Comparison of ENCODE assay signal across 9 cellular contexts in genomic region chr2:217222511-217222910, GRCh38.
DNase-seq lines count a peak whose midpoint lies in the region; ATAC-seq and TF ChIP-seq lines count a peak whose summit lies in the region.
"Had no signal": no experiment of that assay in that cellular context is flagged by ENCODE, and none has a peak within 500 bp of the region (broad histone marks: within the 10 kb centered on the region; RNA-seq: fewer than 3 reads in every experiment).

No MANE protein-coding gene starts in this region.

- no peaks in the 10 kb centered on the region for H3K79me2 ChIP-seq in OCI-LY3 (ENCODE audit: low read length)

- peak overlapping the region; percentile 62 for H3K4me2 ChIP-seq in OCI-LY3 (ENCODE audit: low read length)

- peak overlapping the region; percentile 20; the same call in 1 of the 2 replicates for H3K9ac ChIP-seq in OCI-LY3 (ENCODE audit: low read length)

- peak overlapping the region; percentile 74 for H3K4me3 Mint-ChIP-seq in natural killer cell treated with Interleukin-12 subunit alpha and Interleukin-12 subunit beta and Interleukin-15 and Interleukin-18, amount 100 ng/mL, for 72 hours
- H3K4me3 Mint-ChIP-seq: activated T-cell treated with anti-CD3 and anti-CD28 coated beads, Interleukin-2, amount 50 U/mL, for 4 hours had no signal

- H3K36me3 Mint-ChIP-seq in natural killer cell treated with Interleukin-12 subunit alpha and Interleukin-12 subunit beta and Interleukin-15 and Interleukin-18, amount 100 ng/mL, for 72 hours, result peaks cover 32% of the 10 kb centered on the region

- peak overlapping the region; percentile 95 to 96 for H3K27ac Mint-ChIP-seq in natural killer cell treated with Interleukin-12 subunit alpha and Interleukin-12 subunit beta and Interleukin-15 and Interleukin-18, amount 100 ng/mL, for 72 hours

- no peaks in the 10 kb centered on the region for H4K20me1 ChIP-seq in OCI-LY3 (ENCODE audit: insufficient read depth, low read length)

- TF ChIP-seq CTCF in OCI-LY3 (IDR thresholded peaks at IDR 0.05; ENCODE audit: low read depth, low read length) (no peak), Peyer's patch (IDR thresholded peaks at IDR 0.05) (no peak)

- peaks cover 7% of the 10 kb centered on the region for H3K9me3 Mint-ChIP-seq in natural killer cell treated with Interleukin-12 subunit alpha and Interleukin-12 subunit beta and Interleukin-15 and Interleukin-18, amount 100 ng/mL, for 72 hours

- no peak for TF ChIP-seq POLR2A in Peyer's patch (IDR thresholded peaks at IDR 0.05)

- H3K4me1 Mint-ChIP-seq in natural killer cell treated with Interleukin-12 subunit alpha and Interleukin-12 subunit beta and Interleukin-15 and Interleukin-18, amount 100 ng/mL, for 72 hours (ENCODE audit: low read depth in 2 of 2), result peaks cover 56 to 63% of the 10 kb centered on the region in 2 donors

- H3K4me1 ChIP-seq in OCI-LY3 (ENCODE audit: low read length) (peaks cover 37% of the 10 kb centered on the region), Peyer's patch (no peaks in the 10 kb centered on the region)

- peak; percentile 26 for ATAC-seq in HG02870 (IDR thresholded peaks at IDR 0.05; ENCODE audit: unreplicated experiment)
- ATAC-seq in natural killer cell treated with Interleukin-12 subunit alpha and Interleukin-12 subunit beta and Interleukin-15 and Interleukin-18, amount 100 ng/mL, for 72 hours, result peak in 1 of 2 donors; percentile 3

- peak overlapping the region; percentile 52 for H3K4me3 ChIP-seq in OCI-LY3 (ENCODE audit: low read length)
- H3K4me3 ChIP-seq in Peyer's patch, result no peak overlapping the region

- H3K9me3 ChIP-seq in OCI-LY3 (ENCODE audit: insufficient read depth, low read length) (peaks cover 21% of the 10 kb centered on the region), Peyer's patch (no peaks in the 10 kb centered on the region)

- H3K27me3 ChIP-seq in OCI-LY3 (ENCODE audit: low read depth, low read length) (peaks cover 71% of the 10 kb centered on the region), Peyer's patch (no peaks in the 10 kb centered on the region)

- H3K27ac ChIP-seq in OCI-LY3 (ENCODE audit: low read length), result peak overlapping the region; percentile 79
- H3K27ac ChIP-seq in Peyer's patch, result no peak overlapping the region

- peak; percentile 5 for DNase-seq in activated CD4-positive, alpha-beta T cell treated with anti-CD3 and anti-CD28 coated beads for 48 hours
- no peak for DNase-seq in activated CD4-positive, alpha-beta T cell treated with anti-CD3 and anti-CD28 coated beads, Interleukin-2, amount 50 U/mL, for 4 hours
- no peak for DNase-seq in natural killer cell treated with Interleukin-12 subunit alpha and Interleukin-12 subunit beta and Interleukin-15 and Interleukin-18, amount 100 ng/mL, for 72 hours (ENCODE audit: low spot score)
- DNase-seq in NCI-H345 (lab: John Stamatoyannopoulos, UW) (no peak), COLO829 (ENCODE audit: low spot score) (no peak), Peyer's patch (no peak)
- DNase-seq: activated T-cell treated with anti-CD3 and anti-CD28 coated beads, Interleukin-2, amount 50 U/mL, for 4 hours had no signal

- peaks cover 0 to 3% of the 10 kb centered on the region in 2 donors for H3K27me3 Mint-ChIP-seq in natural killer cell treated with Interleukin-12 subunit alpha and Interleukin-12 subunit beta and Interleukin-15 and Interleukin-18, amount 100 ng/mL, for 72 hours

- H3K36me3 ChIP-seq in OCI-LY3 (replicated peaks; ENCODE audit: low read depth, low read length) (peaks cover 7% of the 10 kb centered on the region), Peyer's patch (no peaks in the 10 kb centered on the region)

- H2AFZ ChIP-seq in OCI-LY3 (ENCODE audit: low read depth, low read length), result no peak overlapping the region
